In genomic region chr7:50317221-50317678, GRCh38 we compare ENCODE assay signal across 10 cellular contexts. TPM values are rescaled to one million over a fixed set of nuclear protein-coding genes. Genes with fewer than 3 reads are reported as not detected.
A peak's percentile ranks its signal among the peaks of the same experiment; 100 is the strongest.
DNase-seq lines count a peak whose midpoint lies in the region; ATAC-seq lines count a peak whose summit lies in the region.
"Had no signal": no experiment of that assay in that cellular context is flagged by ENCODE, and none has a peak within 500 bp of the region (broad histone marks: within the 10 kb centered on the region; RNA-seq: fewer than 3 reads in every experiment).

No MANE protein-coding gene starts in this region.

- peak; percentile 56 to 90 (median 84) for DNase-seq in CD4-positive, CD25-positive, alpha-beta regulatory T cell
- peak; percentile 34 for DNase-seq in activated effector memory CD4-positive, alpha-beta T cell treated with Interleukin-2 at 50 U/mL for 16 hours
- no peak for DNase-seq in RPMI8226
- no peak for DNase-seq in kidney glomerular epithelial cell (lab: John Stamatoyannopoulos, UW)
- DNase-seq in ureter (ENCODE audit: low spot score) = no peak
- DNase-seq in Right ventricle myocardium superior = no peak
- DNase-seq: uterus had no signal

- H3K9me3 Mint-ChIP-seq in CD4-positive, CD25-positive, alpha-beta regulatory T cell = no peaks in the 10 kb centered on the region

- H3K36me3 ChIP-seq in CD4-positive, CD25-positive, alpha-beta regulatory T cell (ENCODE audit: control insufficient read depth, insufficient read depth, low read length) = peaks cover 23% of the 10 kb centered on the region
- H3K36me3 ChIP-seq: uterus had no signal

- H3K4me3 ChIP-seq in CD4-positive, CD25-positive, alpha-beta regulatory T cell (ENCODE audit: low read depth, low read length) = peak overlapping the region; percentile 88
- H3K4me3 ChIP-seq: uterus had no signal

- H3K4me1 ChIP-seq in CD4-positive, CD25-positive, alpha-beta regulatory T cell (ENCODE audit: control insufficient read depth, insufficient read depth, low read length, poor library complexity, severe bottlenecking) = peaks cover 95% of the 10 kb centered on the region
- H3K4me1 ChIP-seq: uterus had no signal

- H3K9me3 ChIP-seq in CD4-positive, CD25-positive, alpha-beta regulatory T cell (ENCODE audit: control insufficient read depth in 2 of 2, low read length in 2 of 2) = no peaks in the 10 kb centered on the region
- H3K9me3 ChIP-seq: uterus had no signal

- peak overlapping the region; percentile 80 to 94 (median 84) for H3K4me3 Mint-ChIP-seq in CD4-positive, CD25-positive, alpha-beta regulatory T cell

- peak; percentile 81 to 86 for ATAC-seq in CD4-positive, CD25-positive, alpha-beta regulatory T cell (ENCODE audit: low read depth in 2 of 2)
- ATAC-seq in GM19351 (IDR thresholded peaks at IDR 0.05; ENCODE audit: unreplicated experiment) (peak; percentile 69), HG03108 (IDR thresholded peaks at IDR 0.05; ENCODE audit: unreplicated experiment) (peak; percentile 74), Right ventricle myocardium superior (ENCODE audit: poor library complexity) (no peak)

- no peaks in the 10 kb centered on the region for H3K27me3 Mint-ChIP-seq in CD4-positive, CD25-positive, alpha-beta regulatory T cell

- intact Hi-C loops in Right ventricle myocardium superior (cut with DNase I) = no loop called here

- peak overlapping the region; percentile 92 to 100 (median 96) for H3K27ac Mint-ChIP-seq in CD4-positive, CD25-positive, alpha-beta regulatory T cell

- peak overlapping the region; percentile 96 for H3K27ac ChIP-seq in CD4-positive, CD25-positive, alpha-beta regulatory T cell (ENCODE audit: insufficient read depth, low read length, poor library complexity, severe bottlenecking)
- H3K27ac ChIP-seq: uterus had no signal

- peaks cover 42 to 98% (median 87%) of the 10 kb centered on the region in 4 donors for H3K4me1 Mint-ChIP-seq in CD4-positive, CD25-positive, alpha-beta regulatory T cell

- peaks cover 42% of the 10 kb centered on the region for H3K36me3 Mint-ChIP-seq in CD4-positive, CD25-positive, alpha-beta regulatory T cell

- no peaks in the 10 kb centered on the region for H3K27me3 ChIP-seq in CD4-positive, CD25-positive, alpha-beta regulatory T cell (ENCODE audit: control insufficient read depth, insufficient read depth, low read length)
- H3K27me3 ChIP-seq: uterus had no signal

RNA-seq across cellular contexts. Expression of gene IKZF1, which starts 12.7 kb away (rescaled TPM):
- total RNA-seq in CD4-positive, CD25-positive, alpha-beta regulatory T cell = 376 TPM
- polyA plus RNA-seq in CD4-positive, CD25-positive, alpha-beta regulatory T cell = 100 to 1,000 TPM; 153 to 176 (median 164) TPM
- total RNA-seq in ureter = 15.2 TPM
- total RNA-seq in Right ventricle myocardium superior = 2.4 TPM
- total RNA-seq: fibroblast of lung had no signal

Comparison
In these comparisons a context has a peak if more than half of its experiments do, and no peak if none do; other contexts are left out.
1. DNase-seq: peak in CD4-positive, CD25-positive, alpha-beta regulatory T cell (3 of 3) and activated effector memory CD4-positive, alpha-beta T cell treated with Interleukin-2 at 50 U/mL for 16 hours (single experiment); none in RPMI8226 (single experiment), kidney glomerular epithelial cell (single experiment), ureter (single experiment) and Right ventricle myocardium superior (single experiment).
2. RNA of gene IKZF1, which starts 12.7 kb away (total RNA-seq): 376 TPM in CD4-positive, CD25-positive, alpha-beta regulatory T cell (single experiment); 15.2 TPM in ureter (single experiment) and 2.4 TPM in Right ventricle myocardium superior (single experiment); every median in the first group is over 10 times any median in the second.